9 cellular contexts compared by ENCODE assay signal in the genomic region with DNA sequence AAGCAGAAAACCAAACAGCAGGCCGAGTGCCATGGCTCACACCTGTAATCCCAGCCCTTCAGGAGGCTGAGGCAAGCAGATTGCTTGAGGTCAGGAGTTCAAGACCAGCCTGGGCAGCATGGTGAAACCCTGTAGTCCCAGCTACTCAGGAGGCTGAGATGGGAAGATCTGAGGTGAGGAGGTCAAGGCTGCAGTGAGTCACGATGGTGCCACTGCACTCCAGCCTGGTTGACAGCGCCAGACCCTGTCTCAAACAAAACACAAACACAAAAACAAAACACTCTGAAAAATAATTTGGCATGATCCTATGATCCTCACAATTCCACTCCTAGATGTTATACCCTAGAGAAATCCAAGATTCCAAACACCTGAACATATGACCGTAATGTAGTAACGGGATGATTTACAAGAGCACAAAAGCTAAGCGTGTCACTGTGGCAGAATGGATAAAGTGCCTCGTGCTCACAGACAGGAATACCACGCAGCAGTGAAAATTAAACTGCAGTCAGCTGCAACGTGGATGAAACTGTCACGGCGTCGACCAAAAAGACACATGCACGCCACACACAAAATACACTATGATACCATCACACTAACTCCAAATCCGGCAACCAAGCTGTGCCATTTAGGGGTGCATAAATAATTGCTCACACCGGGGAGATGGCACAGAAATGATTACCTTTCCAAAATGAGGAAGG. TPM values are rescaled to one million over a fixed set of nuclear protein-coding genes. Genes with fewer than 3 reads are reported as not detected.
DNase-seq lines count a peak whose midpoint lies in the region; ATAC-seq and TF ChIP-seq lines count a peak whose summit lies in the region.
"Had no signal": no experiment of that assay in that cellular context is flagged by ENCODE, and none has a peak within 500 bp of the region (broad histone marks: within the 10 kb centered on the region; RNA-seq: fewer than 3 reads in every experiment).

No MANE protein-coding gene starts in this region.

- WGBS in GM23248 (ENCODE audit: low coverage in 1 of 2, low lambda C conversion rate in 2 of 2, missing lambda C conversion rate in 2 of 2), 2 experiments, result 70 to 75% methylated on average over 15 of the region's 15 CpGs
- WGBS in esophagus squamous epithelium, 2 donors, result 77 to 81% methylated on average over 15 of the region's 15 CpGs

- DNase-seq in GM23248, result no peak
- DNase-seq in SJCRH30, result no peak
- no peak for DNase-seq in esophagus squamous epithelium (lab: John Stamatoyannopoulos, UW)
- DNase-seq in retinal pigment epithelial cell (ENCODE audit: low read depth), result no peak
- no peak for DNase-seq in HuH-7.5 (ENCODE audit: low spot score)
- DNase-seq in SW480 (ENCODE audit: low spot score), result no peak
- DNase-seq in NCI-H1436 treated with DMSO at 0.1 percent for 48 hours (lab: John Stamatoyannopoulos, UW), result no peak
- DNase-seq: KBM-7 had no signal

- H3K9me3 ChIP-seq in GM23248 (ENCODE audit: low read depth), result no peaks in the 10 kb centered on the region
- H3K9me3 ChIP-seq in SJCRH30 (replicated peaks), result no peaks in the 10 kb centered on the region
- no peaks in the 10 kb centered on the region for H3K9me3 ChIP-seq in esophagus squamous epithelium

- no peak for TF ChIP-seq CTCF in esophagus squamous epithelium (IDR thresholded peaks at IDR 0.05)
- no peak for TF ChIP-seq CTCF in retinal pigment epithelial cell (conservative IDR thresholded peaks at IDR 0.05; ENCODE audit: low read depth, low read length)

- H3K4me1 ChIP-seq in GM23248 (ENCODE audit: insufficient read depth), result peaks cover 11% of the 10 kb centered on the region; the same call in 1 of the 2 replicates
- H3K4me1 ChIP-seq in SJCRH30, result no peaks in the 10 kb centered on the region
- H3K4me1 ChIP-seq in esophagus squamous epithelium, result peaks cover 3 to 37% (median 21%) of the 10 kb centered on the region in 3 donors

- H3K9me2 ChIP-seq in GM23248 (ENCODE audit: insufficient read depth), result no peaks in the 10 kb centered on the region

- TF ChIP-seq POLR2A in esophagus squamous epithelium (IDR thresholded peaks at IDR 0.05), result no peak

- no peaks in the 10 kb centered on the region for H3K27me3 ChIP-seq in GM23248 (replicated peaks; ENCODE audit: insufficient read depth)
- H3K27me3 ChIP-seq in SJCRH30, result no peaks in the 10 kb centered on the region
- no peaks in the 10 kb centered on the region for H3K27me3 ChIP-seq in esophagus squamous epithelium

- intact Hi-C loops in esophagus squamous epithelium (cut with DNase I), result no loop called here

- H3K79me2 ChIP-seq in GM23248 (ENCODE audit: insufficient read depth), result peaks cover 66% of the 10 kb centered on the region

- peaks cover 10% of the 10 kb centered on the region; the same call in 1 of the 2 replicates for H3K36me3 ChIP-seq in GM23248 (ENCODE audit: low read depth)
- H3K36me3 ChIP-seq in SJCRH30, result peaks cover 6% of the 10 kb centered on the region
- peaks cover 0 to 47% (median 4%) of the 10 kb centered on the region in 3 donors for H3K36me3 ChIP-seq in esophagus squamous epithelium

- H3K4me3 ChIP-seq in GM23248 (peak overlapping the region; percentile 93), SJCRH30 (peak overlapping the region; percentile 89), esophagus squamous epithelium (peak overlapping the region; percentile 94 to 99 (median 96)), retinal pigment epithelial cell (ENCODE audit: low read length) (peak overlapping the region; percentile 96)

- no peak overlapping the region for H2AFZ ChIP-seq in GM23248

- H3K27ac ChIP-seq in GM23248 (no peak overlapping the region), SJCRH30 (no peak overlapping the region), esophagus squamous epithelium (peak overlapping the region in 2 of 4 donors; percentile 98 to 99)

- H3K9ac ChIP-seq in GM23248, result peak overlapping the region; percentile 89

- H3F3A ChIP-seq in GM23248 (ENCODE audit: insufficient read depth), result no peaks in the 10 kb centered on the region

- 0 out of 2 replicates have a peak, but pooled peaks cover 4% of the 10 kb centered on the region for H4K20me1 ChIP-seq in GM23248 (ENCODE audit: insufficient read depth)

- in situ Hi-C loops in GM23248 (cut with MboI), result no loop called here

- peak overlapping the region; percentile 96 for H3K4me2 ChIP-seq in GM23248 (ENCODE audit: unreplicated experiment)

- no peak for ATAC-seq in GM18861 (IDR thresholded peaks at IDR 0.05; ENCODE audit: unreplicated experiment)

RNA-seq across cellular contexts. Expression of a gene that starts 1.7 kb away (rescaled TPM):
- total RNA-seq in GM23248 (2014; rRNA removed; shearing (Covaris generic)), result 16.9 and 18.7 TPM in 2 replicates
- 23.6 and 23.9 TPM in 2 replicates for polyA plus RNA-seq in GM23248 (2016; fragmentation: Nextera tagmentation; extraction: Ambion mirVana)
- total RNA-seq in SJCRH30 (2014; rRNA removed; shearing (Covaris generic)), result 21.1 and 24.0 TPM in 2 replicates
- 10 to 100 TPM; 23.1 to 36.8 (median 25.0) TPM for total RNA-seq in esophagus squamous epithelium

RNA-seq across cellular contexts. Expression of a gene that starts 52.0 kb away (rescaled TPM):
- total RNA-seq in GM23248 (2014; rRNA removed; shearing (Covaris generic)), result 0.38 TPM in 1 of 2 replicates, not detected in the other
- 0.03 TPM in 1 of 2 replicates, not detected in the other for polyA plus RNA-seq in GM23248 (2016; fragmentation: Nextera tagmentation; extraction: Ambion mirVana)
- 1.5 and 1.7 TPM in 2 replicates for total RNA-seq in SJCRH30 (2014; rRNA removed; shearing (Covaris generic))
- under 1 TPM in 1 of 4 donors, not detected in 3; under 0.01 TPM for total RNA-seq in esophagus squamous epithelium
